9 cellular contexts compared by ENCODE assay signal in the genomic region with DNA sequence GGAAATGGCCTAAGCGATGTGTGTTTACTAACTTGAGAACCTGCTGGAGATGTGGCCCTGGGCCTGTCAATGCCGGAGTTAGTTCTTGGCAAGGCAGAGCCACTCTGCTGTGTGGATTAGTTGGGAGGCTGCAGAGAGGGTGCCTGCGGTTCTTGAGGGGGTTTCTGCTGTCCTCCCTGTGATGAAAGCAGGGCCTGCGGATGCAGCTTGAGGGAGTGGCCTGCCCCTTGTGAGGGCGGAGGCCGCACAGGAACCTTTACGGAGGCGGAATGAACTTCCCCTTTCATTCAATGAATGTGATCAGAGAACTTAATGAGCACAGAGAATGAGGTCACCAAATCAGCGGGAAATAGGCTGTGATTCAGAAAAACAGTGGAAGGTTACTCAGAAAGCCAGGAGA. TPM values are rescaled to one million over a fixed set of nuclear protein-coding genes. Genes with fewer than 3 reads are reported as not detected.
DNase-seq lines count a peak whose midpoint lies in the region; ATAC-seq and TF ChIP-seq lines count a peak whose summit lies in the region.
"Had no signal": no experiment of that assay in that cellular context is flagged by ENCODE, and none has a peak within 500 bp of the region (broad histone marks: within the 10 kb centered on the region; RNA-seq: fewer than 3 reads in every experiment).

No MANE protein-coding gene starts in this region.

- peaks cover 17% of the 10 kb centered on the region for H3K4me1 ChIP-seq in mesodermal cell (ENCODE audit: control insufficient read depth, insufficient read depth, low read length, poor library complexity, severe bottlenecking)
- H3K4me1 ChIP-seq in CD8-positive, alpha-beta memory T cell (ENCODE audit: insufficient read depth, low read length) = no peaks in the 10 kb centered on the region

- no peaks in the 10 kb centered on the region for H3K9me3 Mint-ChIP-seq in CD8-positive, alpha-beta memory T cell

- no peak overlapping the region for H3K4me3 Mint-ChIP-seq in CD8-positive, alpha-beta memory T cell

- H3K36me3 Mint-ChIP-seq in CD8-positive, alpha-beta memory T cell = no peaks in the 10 kb centered on the region

- peak overlapping the region; percentile 77 for H3K27ac ChIP-seq in mesodermal cell (ENCODE audit: low read depth, low read length, severe bottlenecking)
- no peak overlapping the region for H3K27ac ChIP-seq in CD8-positive, alpha-beta memory T cell (ENCODE audit: low read depth, low read length)

- no peaks in the 10 kb centered on the region for H3K36me3 ChIP-seq in mesodermal cell (ENCODE audit: control insufficient read depth, insufficient read depth, low read length)
- no peaks in the 10 kb centered on the region for H3K36me3 ChIP-seq in CD8-positive, alpha-beta memory T cell (ENCODE audit: insufficient read depth, low read length)

- no peaks in the 10 kb centered on the region for H3K27me3 ChIP-seq in CD8-positive, alpha-beta memory T cell (ENCODE audit: insufficient read depth, low read length, poor library complexity, severe bottlenecking)

- peaks cover 2 to 11% (median 5%) of the 10 kb centered on the region in 3 donors for H3K4me1 Mint-ChIP-seq in CD8-positive, alpha-beta memory T cell

- no peaks in the 10 kb centered on the region for H3K9me3 ChIP-seq in mesodermal cell (ENCODE audit: control insufficient read depth, low read length)
- no peaks in the 10 kb centered on the region for H3K9me3 ChIP-seq in CD8-positive, alpha-beta memory T cell (ENCODE audit: low read length)

- no peak for TF ChIP-seq CTCF in GM13977 (IDR thresholded peaks at IDR 0.05; ENCODE audit: extremely low read depth, insufficient read depth, missing control alignments)

- in situ Hi-C loops in GM13977 (cut with MboI; ENCODE audit: low pct_unique_long_range_greater_than_20kb, low sequenced_read_pairs, unreplicated experiment) = no loop called here

- 42 to 71% methylated on average over 3 to 8 of the region's 9 CpGs for WGBS in mesodermal cell (ENCODE audit: insufficient coverage in 2 of 2), 2 experiments

- ATAC-seq in HG03196 (IDR thresholded peaks at IDR 0.05; ENCODE audit: unreplicated experiment) (peak; percentile 84), GM19324 (IDR thresholded peaks at IDR 0.05; ENCODE audit: low FRiP score, unreplicated experiment) (no peak)

- POLR2A ChIA-PET in CD8-positive, alpha-beta memory T cell (lab: Charles Lee) = no interaction called here

- H3K27me3 Mint-ChIP-seq in CD8-positive, alpha-beta memory T cell = peaks cover 8 to 48% of the 10 kb centered on the region in 2 donors

- peak; percentile 87 for DNase-seq in GM13977 (ENCODE audit: low spot score)
- peak; percentile 67 to 76 for DNase-seq in activated T-cell treated with anti-CD3 and anti-CD28 coated beads, Interleukin-2, amount 50 U/mL, for 48 hours
- DNase-seq in T-helper 9 cell = no peak
- DNase-seq in NCI-H446 treated with DMSO at 0.1 percent for 48 hours (lab: John Stamatoyannopoulos, UW) = no peak
- DNase-seq in CD8-positive, alpha-beta memory T cell = no peak

- CTCF ChIA-PET in CD8-positive, alpha-beta memory T cell (lab: Charles Lee) = no interaction called here

- no peak overlapping the region for H3K27ac Mint-ChIP-seq in CD8-positive, alpha-beta memory T cell

- H3K4me3 ChIP-seq in mesodermal cell (ENCODE audit: extremely low read depth, insufficient read depth, low read length, poor library complexity, severe bottlenecking) = no peak overlapping the region
- no peak overlapping the region for H3K4me3 ChIP-seq in CD8-positive, alpha-beta memory T cell (ENCODE audit: low read length)

RNA-seq across cellular contexts. Expression of a gene that starts 47.2 kb away (rescaled TPM):
- not detected for polyA plus RNA-seq in mesodermal cell (2013, experiment 1 of 2)
- not detected for polyA plus RNA-seq in mesodermal cell (2013, experiment 2 of 2)
- not detected for total RNA-seq in CD8-positive, alpha-beta memory T cell
- polyA plus RNA-seq in CD8-positive, alpha-beta memory T cell = not detected
- total RNA-seq: liver had no signal

Comparison
In these comparisons a context has a peak if more than half of its experiments do, and no peak if none do; other contexts are left out.
1. DNase-seq: peak in GM13977 (single experiment) and activated T-cell treated with anti-CD3 and anti-CD28 coated beads, Interleukin-2, amount 50 U/mL, for 48 hours (2 of 2); none in T-helper 9 cell (single experiment), NCI-H446 treated with DMSO at 0.1 percent for 48 hours (single experiment) and CD8-positive, alpha-beta memory T cell (0 of 5).